Comparison of ENCODE assay signal across 27 cellular contexts in the genomic region with DNA sequence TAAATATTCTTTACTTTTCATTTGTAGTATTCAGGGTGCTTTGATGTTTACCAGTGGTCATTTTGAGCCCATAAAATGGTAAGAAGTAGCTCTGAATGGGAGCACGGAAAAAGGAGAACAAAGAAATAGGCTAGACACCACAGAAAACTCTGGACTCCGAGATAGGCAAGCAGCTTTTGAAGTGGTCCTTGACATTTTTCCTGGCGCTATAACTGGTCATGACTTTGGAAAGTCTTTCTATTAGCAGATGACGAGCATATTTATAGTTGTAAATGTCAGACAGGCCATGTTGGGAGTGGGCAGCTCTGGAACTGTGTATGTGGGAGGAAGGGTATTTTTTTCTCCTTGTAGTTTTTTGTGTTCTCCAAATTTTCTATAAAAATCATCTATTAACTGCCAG.
"Had no signal": no experiment of that assay in that cellular context is flagged by ENCODE, and none has a peak within 500 bp of the region (broad histone marks: within the 10 kb centered on the region; RNA-seq: fewer than 3 reads in every experiment).

No MANE protein-coding gene starts in this region.

- H3K4me3 ChIP-seq: esophagus squamous epithelium, mucosa of descending colon, ovary, psoas muscle, sigmoid colon, spleen, testis, tibial artery had no signal

- H3K36me3 ChIP-seq: esophagus squamous epithelium, ovary, sigmoid colon, spleen, tibial artery had no signal

- H3K9me3 ChIP-seq: esophagus squamous epithelium, mucosa of descending colon, ovary, psoas muscle, sigmoid colon, spleen, testis, tibial artery had no signal

- H3K27me3 ChIP-seq: esophagus squamous epithelium, ovary, sigmoid colon, spleen, testis, tibial artery had no signal

- ATAC-seq: effector memory CD8-positive, alpha-beta T cell; left colon; mucosa of descending colon; naive thymus-derived CD4-positive, alpha-beta T cell; psoas muscle; right cardiac atrium; stimulated activated memory B cell treated with anti-CD40 and anti-IgM and Interleukin-4, amounts not matched to agents 10 μg/mL and 1 μg/mL and 100 μg/mL, for 72 hours; stimulated activated naive CD8-positive, alpha-beta T cell treated with anti-CD3 and anti-CD28 coated beads, Interleukin-15, Interleukin-2, amounts not matched to agents 100 U/mL and 50 U/mL, for 24 hours had no signal

- H3K27ac ChIP-seq: esophagus squamous epithelium, ovary, psoas muscle, sigmoid colon, spleen, testis, tibial artery had no signal

- DNase-seq: cortex of kidney; effector memory CD8-positive, alpha-beta T cell; erythroblast; esophagus squamous epithelium; foreskin melanocyte; glutamatergic neuron; hypothalamus; immature natural killer cell; islet precursor cell; kidney glomerular epithelial cell; left colon; mesenchymal stem cell; mucosa of descending colon; naive thymus-derived CD4-positive, alpha-beta T cell; occipital lobe; ovary; posterior cingulate gyrus; psoas muscle; right cardiac atrium; sigmoid colon; spleen; stimulated activated CD4-positive, alpha-beta T cell treated with anti-CD3 and anti-CD28 coated beads, Interleukin-4, amount 100 ng/mL, for 4 hours; stimulated activated naive CD8-positive, alpha-beta T cell treated with anti-CD3 and anti-CD28 coated beads, Interleukin-15, Interleukin-2, amounts not matched to agents 100 U/mL and 50 U/mL, for 24 hours; substantia nigra; testis; tibial artery had no signal

- H3K4me1 ChIP-seq: esophagus squamous epithelium, psoas muscle, sigmoid colon, testis, tibial artery had no signal
